Comparison of ENCODE assay signal across 2 cellular contexts in the genomic region with DNA sequence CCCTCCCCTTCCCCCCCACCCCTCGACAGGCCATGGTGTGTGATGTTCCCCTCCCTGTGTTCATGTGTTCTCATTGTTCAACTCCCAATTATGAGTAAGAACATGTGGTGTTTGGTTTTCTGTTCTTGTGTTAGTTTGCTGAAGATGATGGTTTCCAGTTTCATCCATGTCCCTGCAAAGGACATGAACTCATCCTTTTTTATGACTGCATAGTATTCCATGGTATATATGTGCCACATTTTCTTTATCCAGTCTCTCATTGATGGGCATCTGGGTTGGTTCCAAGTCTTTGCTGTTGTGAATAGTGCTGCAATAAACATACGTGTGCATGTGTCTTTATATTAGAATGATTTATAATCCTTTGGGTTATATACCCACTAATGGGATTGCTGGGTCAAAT. TPM values are rescaled to one million over a fixed set of nuclear protein-coding genes. Genes with fewer than 3 reads are reported as not detected.
"Had no signal": no experiment of that assay in that cellular context is flagged by ENCODE, and none has a peak within 500 bp of the region (broad histone marks: within the 10 kb centered on the region; RNA-seq: fewer than 3 reads in every experiment).

No MANE protein-coding gene starts in this region.

RNA-seq across cellular contexts. Expression of a gene that starts 38.4 kb away (rescaled TPM):
- total RNA-seq: GM23338, H4 had no signal
